ENCODE assay signal across 1 cellular context in the genomic region with DNA sequence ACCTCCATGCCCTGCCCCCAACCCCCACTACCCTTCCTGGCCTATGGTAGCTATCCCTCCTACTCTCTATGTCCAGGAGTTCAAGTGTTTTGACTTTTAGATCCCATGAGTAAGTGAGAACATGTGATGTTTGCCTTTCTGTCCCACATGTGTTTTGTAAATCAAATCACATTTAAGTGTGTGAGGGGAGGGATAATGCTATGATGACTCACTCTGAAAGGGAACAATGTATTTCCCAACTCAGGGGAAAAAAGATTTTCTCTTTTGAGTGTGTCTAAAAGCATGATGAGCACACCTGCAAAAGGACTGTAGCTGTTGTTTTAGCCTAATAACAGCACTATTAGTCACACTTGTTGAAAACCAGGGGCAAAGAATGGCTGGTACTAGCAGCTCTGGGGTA.
TF ChIP-seq lines count a peak whose summit lies in the region.

No MANE protein-coding gene starts in this region.

TF ChIP-seq in HEK293, 187 proteins besides CTCF, POLR2A, EP300 and RAD21 (continued from another document and continues in another):
- TF ChIP-seq, protein P1, sequence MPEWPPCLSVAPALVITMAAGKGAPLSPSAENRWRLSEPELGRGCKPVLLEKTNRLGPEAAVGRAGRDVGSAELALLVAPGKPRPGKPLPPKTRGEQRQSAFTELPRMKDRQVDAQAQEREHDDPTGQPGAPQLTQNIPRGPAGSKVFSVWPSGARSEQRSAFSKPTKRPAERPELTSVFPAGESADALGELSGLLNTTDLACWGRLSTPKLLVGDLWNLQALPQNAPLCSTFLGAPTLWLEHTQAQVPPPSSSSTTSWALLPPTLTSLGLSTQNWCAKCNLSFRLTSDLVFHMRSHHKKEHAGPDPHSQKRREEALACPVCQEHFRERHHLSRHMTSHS (tag by site-specific recombination; IDR thresholded peaks at IDR 0.05) = no peak
- no peak for TF ChIP-seq ZNF629 (tag by site-specific recombination; IDR thresholded peaks at IDR 0.05)
- TF ChIP-seq, protein P2, sequence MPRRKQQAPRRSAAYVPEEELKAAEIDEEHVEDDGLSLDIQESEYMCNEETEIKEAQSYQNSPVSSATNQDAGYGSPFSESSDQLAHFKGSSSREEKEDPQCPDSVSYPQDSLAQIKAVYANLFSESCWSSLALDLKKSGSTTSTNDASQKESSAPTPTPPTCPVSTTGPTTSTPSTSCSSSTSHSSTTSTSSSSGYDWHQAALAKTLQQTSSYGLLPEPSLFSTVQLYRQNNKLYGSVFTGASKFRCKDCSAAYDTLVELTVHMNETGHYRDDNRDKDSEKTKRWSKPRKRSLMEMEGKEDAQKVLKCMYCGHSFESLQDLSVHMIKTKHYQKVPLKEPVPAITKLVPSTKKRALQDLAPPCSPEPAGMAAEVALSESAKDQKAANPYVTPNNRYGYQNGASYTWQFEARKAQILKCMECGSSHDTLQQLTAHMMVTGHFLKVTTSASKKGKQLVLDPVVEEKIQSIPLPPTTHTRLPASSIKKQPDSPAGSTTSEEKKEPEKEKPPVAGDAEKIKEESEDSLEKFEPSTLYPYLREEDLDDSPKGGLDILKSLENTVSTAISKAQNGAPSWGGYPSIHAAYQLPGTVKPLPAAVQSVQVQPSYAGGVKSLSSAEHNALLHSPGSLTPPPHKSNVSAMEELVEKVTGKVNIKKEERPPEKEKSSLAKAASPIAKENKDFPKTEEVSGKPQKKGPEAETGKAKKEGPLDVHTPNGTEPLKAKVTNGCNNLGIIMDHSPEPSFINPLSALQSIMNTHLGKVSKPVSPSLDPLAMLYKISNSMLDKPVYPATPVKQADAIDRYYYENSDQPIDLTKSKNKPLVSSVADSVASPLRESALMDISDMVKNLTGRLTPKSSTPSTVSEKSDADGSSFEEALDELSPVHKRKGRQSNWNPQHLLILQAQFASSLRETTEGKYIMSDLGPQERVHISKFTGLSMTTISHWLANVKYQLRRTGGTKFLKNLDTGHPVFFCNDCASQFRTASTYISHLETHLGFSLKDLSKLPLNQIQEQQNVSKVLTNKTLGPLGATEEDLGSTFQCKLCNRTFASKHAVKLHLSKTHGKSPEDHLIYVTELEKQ (tag by site-specific recombination; IDR thresholded peaks at IDR 0.05; ENCODE audit: borderline replicate concordance) = peak; percentile 56; the same call in 1 of the 2 replicates
- no peak for TF ChIP-seq ZBTB49 (tag by site-specific recombination; IDR thresholded peaks at IDR 0.05; ENCODE audit: low read depth)
- TF ChIP-seq ZNF202 (tag by site-specific recombination; IDR thresholded peaks at IDR 0.05; ENCODE audit: borderline replicate concordance) = no peak
- TF ChIP-seq ZNF112 (tag by site-specific recombination; IDR thresholded peaks at IDR 0.05) = no peak
- TF ChIP-seq WT1 (tag by site-specific recombination; IDR thresholded peaks at IDR 0.05) = peak; percentile 68
- TF ChIP-seq TRIM28 (IDR thresholded peaks at IDR 0.05; ENCODE audit: borderline replicate concordance, low read length) = peak; percentile 40; the same call in 1 of the 2 replicates
- no peak for TF ChIP-seq ZNF274 (IDR thresholded peaks at IDR 0.05; ENCODE audit: low read length)
- TF ChIP-seq ZNF274 (tag by site-specific recombination; IDR thresholded peaks at IDR 0.05; ENCODE audit: borderline replicate concordance) = no peak
- peak; percentile 85 for TF ChIP-seq PRDM6 (tag by site-specific recombination; IDR thresholded peaks at IDR 0.05)
- peak; percentile 62; the same call in 1 of the 2 replicates for TF ChIP-seq ZNF660 (tag by site-specific recombination; IDR thresholded peaks at IDR 0.05)
- TF ChIP-seq ZNF837 (tag by site-specific recombination; IDR thresholded peaks at IDR 0.05) = no peak
- TF ChIP-seq ZEB2 (tag by site-specific recombination; IDR thresholded peaks at IDR 0.05) = 0 out of 2 replicates have a peak, but pooled peaks have one; percentile 54
- no peak for TF ChIP-seq ZNF677 (tag by site-specific recombination; IDR thresholded peaks at IDR 0.05)
- no peak for TF ChIP-seq PBX3 (CRISPR knock-in tag; IDR thresholded peaks at IDR 0.05)
- no peak for TF ChIP-seq ZNF10 (tag by site-specific recombination; IDR thresholded peaks at IDR 0.05)
- TF ChIP-seq GFI1B (tag by site-specific recombination; IDR thresholded peaks at IDR 0.05) = peak; percentile 84
- TF ChIP-seq, protein P3, sequence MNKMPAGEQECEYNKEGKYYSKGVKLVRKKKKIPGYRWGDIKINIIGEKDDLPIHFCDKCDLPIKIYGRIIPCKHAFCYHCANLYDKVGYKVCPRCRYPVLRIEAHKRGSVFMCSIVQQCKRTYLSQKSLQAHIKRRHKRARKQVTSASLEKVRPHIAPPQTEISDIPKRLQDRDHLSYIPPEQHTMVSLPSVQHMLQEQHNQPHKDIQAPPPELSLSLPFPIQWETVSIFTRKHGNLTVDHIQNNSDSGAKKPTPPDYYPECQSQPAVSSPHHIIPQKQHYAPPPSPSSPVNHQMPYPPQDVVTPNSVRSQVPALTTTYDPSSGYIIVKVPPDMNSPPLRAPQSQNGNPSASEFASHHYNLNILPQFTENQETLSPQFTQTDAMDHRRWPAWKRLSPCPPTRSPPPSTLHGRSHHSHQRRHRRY (tag by site-specific recombination; IDR thresholded peaks at IDR 0.05) = no peak
- TF ChIP-seq TCF7L2 (IDR thresholded peaks at IDR 0.05; ENCODE audit: borderline replicate concordance, low read depth, low read length) = no peak
- TF ChIP-seq SP7 (tag by site-specific recombination; IDR thresholded peaks at IDR 0.05) = peak; percentile 74
- no peak for TF ChIP-seq ZNF776 (tag by site-specific recombination; IDR thresholded peaks at IDR 0.05; ENCODE audit: borderline replicate concordance)
- no peak for TF ChIP-seq PRDM2 (tag by site-specific recombination; IDR thresholded peaks at IDR 0.05; ENCODE audit: borderline replicate concordance)
- peak; percentile 37; the same call in 1 of the 2 replicates for TF ChIP-seq ZBTB48 (tag by site-specific recombination; IDR thresholded peaks at IDR 0.05)
- TF ChIP-seq BCL11B (tag by site-specific recombination; IDR thresholded peaks at IDR 0.05; ENCODE audit: low read depth) = no peak
- TF ChIP-seq ZFHX2 (tag by site-specific recombination; conservative IDR thresholded peaks at IDR 0.05) = peak; percentile 89
- TF ChIP-seq, protein P4, sequence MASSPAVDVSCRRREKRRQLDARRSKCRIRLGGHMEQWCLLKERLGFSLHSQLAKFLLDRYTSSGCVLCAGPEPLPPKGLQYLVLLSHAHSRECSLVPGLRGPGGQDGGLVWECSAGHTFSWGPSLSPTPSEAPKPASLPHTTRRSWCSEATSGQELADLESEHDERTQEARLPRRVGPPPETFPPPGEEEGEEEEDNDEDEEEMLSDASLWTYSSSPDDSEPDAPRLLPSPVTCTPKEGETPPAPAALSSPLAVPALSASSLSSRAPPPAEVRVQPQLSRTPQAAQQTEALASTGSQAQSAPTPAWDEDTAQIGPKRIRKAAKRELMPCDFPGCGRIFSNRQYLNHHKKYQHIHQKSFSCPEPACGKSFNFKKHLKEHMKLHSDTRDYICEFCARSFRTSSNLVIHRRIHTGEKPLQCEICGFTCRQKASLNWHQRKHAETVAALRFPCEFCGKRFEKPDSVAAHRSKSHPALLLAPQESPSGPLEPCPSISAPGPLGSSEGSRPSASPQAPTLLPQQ (tag by site-specific recombination; IDR thresholded peaks at IDR 0.05) = no peak; the same call in 1 of the 2 replicates
- no peak for TF ChIP-seq ZNF19 (tag by site-specific recombination; IDR thresholded peaks at IDR 0.05; ENCODE audit: low read depth)
- TF ChIP-seq PRDM10 (tag by site-specific recombination; IDR thresholded peaks at IDR 0.05) = peak; percentile 62; the same call in 1 of the 2 replicates
- TF ChIP-seq ZNF223 (tag by site-specific recombination; IDR thresholded peaks at IDR 0.05) = no peak
